In genomic region chrX:41445171-41445570, GRCh38 we compare ENCODE assay signal across 24 cellular contexts.
DNase-seq lines count a peak whose midpoint lies in the region; ATAC-seq, FAIRE-seq and TF ChIP-seq lines count a peak whose summit lies in the region.
"Had no signal": no experiment of that assay in that cellular context is flagged by ENCODE, and none has a peak within 500 bp of the region (broad histone marks: within the 10 kb centered on the region; RNA-seq: fewer than 3 reads in every experiment).

No MANE protein-coding gene starts in this region.

- H3K4me3 ChIP-seq in BLaER1, result no peak overlapping the region
- H3K4me3 ChIP-seq in OCI-LY3 (ENCODE audit: low read length), result no peak overlapping the region
- H3K4me3 ChIP-seq: body of pancreas, left lung, transverse colon had no signal

- no peak overlapping the region for H2AFZ ChIP-seq in OCI-LY3 (ENCODE audit: low read depth, low read length)

- no peak for FAIRE-seq in urothelium cell line (lab: Jason Lieb, UNC)
- FAIRE-seq: A204.1, HepG2 had no signal

- DNase-seq in GM13976 (ENCODE audit: low spot score), result peak; percentile 42
- no peak for DNase-seq in urothelium cell line (ENCODE audit: low spot score)
- DNase-seq: activated CD8-positive, alpha-beta memory T cell treated with anti-CD3 and anti-CD28 coated beads, Interleukin-2, amount 50 U/mL, for 4 hours; activated naive CD8-positive, alpha-beta T cell treated with anti-CD3 and anti-CD28 coated beads, Interleukin-2, amount 10 ng/mL, durations not matched to agents 7 days and 5 days; C1 segment of cervical spinal cord; Calu3; foreskin fibroblast; immature natural killer cell; left lung; naive thymus-derived CD8-positive, alpha-beta T cell; NCI-H524 treated with DMSO at 0.1 percent for 48 hours; T-helper 9 cell; transverse colon had no signal

- H3K9ac ChIP-seq in BLaER1 (no peak overlapping the region), OCI-LY3 (ENCODE audit: low read length) (no peak overlapping the region)

- no peak overlapping the region for H3K27ac ChIP-seq in BLaER1
- no peak overlapping the region for H3K27ac ChIP-seq in OCI-LY3 (ENCODE audit: low read length)
- H3K27ac ChIP-seq: body of pancreas, left lung, transverse colon had no signal

- H3K27me3 ChIP-seq in BLaER1, result peaks cover 14% of the 10 kb centered on the region; the same call in 1 of the 2 replicates
- H3K27me3 ChIP-seq in OCI-LY3 (ENCODE audit: low read depth, low read length), result no peaks in the 10 kb centered on the region
- H3K27me3 ChIP-seq: body of pancreas, left lung, transverse colon had no signal

- H3K9me3 ChIP-seq in BLaER1, result no peaks in the 10 kb centered on the region
- no peaks in the 10 kb centered on the region for H3K9me3 ChIP-seq in OCI-LY3 (ENCODE audit: insufficient read depth, low read length)
- H3K9me3 ChIP-seq: body of pancreas, left lung, transverse colon had no signal

- TF ChIP-seq CTCF in GM13976 (IDR thresholded peaks at IDR 0.05; ENCODE audit: borderline replicate concordance, control extremely low read depth, extremely low read depth, insufficient read depth, missing control alignments) (no peak), OCI-LY3 (IDR thresholded peaks at IDR 0.05; ENCODE audit: low read depth, low read length) (no peak)

- no peaks in the 10 kb centered on the region for H3K36me3 ChIP-seq in BLaER1
- no peaks in the 10 kb centered on the region for H3K36me3 ChIP-seq in OCI-LY3 (replicated peaks; ENCODE audit: low read depth, low read length)
- H3K36me3 ChIP-seq: left lung, transverse colon had no signal

- no peaks in the 10 kb centered on the region for H3K79me2 ChIP-seq in OCI-LY3 (ENCODE audit: low read length)

- H3K4me1 ChIP-seq in BLaER1, result peaks cover 40% of the 10 kb centered on the region
- H3K4me1 ChIP-seq in OCI-LY3 (ENCODE audit: low read length), result peaks cover 52% of the 10 kb centered on the region

- H3K4me2 ChIP-seq in BLaER1, result peak overlapping the region; percentile 53
- peak overlapping the region; percentile 9 for H3K4me2 ChIP-seq in OCI-LY3 (ENCODE audit: low read length)

- no peaks in the 10 kb centered on the region for H4K20me1 ChIP-seq in BLaER1
- no peaks in the 10 kb centered on the region for H4K20me1 ChIP-seq in OCI-LY3 (ENCODE audit: insufficient read depth, low read length)

- in situ Hi-C loops in GM13976 (cut with MboI; ENCODE audit: low sequenced_read_pairs, unreplicated experiment), result no loop called here

- ATAC-seq in GM21717 (IDR thresholded peaks at IDR 0.05; ENCODE audit: unreplicated experiment) (peak; percentile 33), HG02870 (IDR thresholded peaks at IDR 0.05; ENCODE audit: unreplicated experiment) (no peak), HG03196 (IDR thresholded peaks at IDR 0.05; ENCODE audit: unreplicated experiment) (no peak), HG02981 (IDR thresholded peaks at IDR 0.05; ENCODE audit: unreplicated experiment) (no peak)
- ATAC-seq: body of pancreas; HCT116; HepG2; left lung; naive thymus-derived CD8-positive, alpha-beta T cell; WTC11 had no signal
